ENCODE assay signal across 8 cellular contexts in genomic region chr15:20356444-20357138, GRCh38.
DNase-seq lines count a peak whose midpoint lies in the region; ATAC-seq and TF ChIP-seq lines count a peak whose summit lies in the region.

No MANE protein-coding gene starts in this region.

- H3K27me3 ChIP-seq in lung (ENCODE audit: control insufficient read depth, insufficient read depth): no peaks in the 10 kb centered on the region

- no peak overlapping the region for H3K27ac ChIP-seq in lung (ENCODE audit: low read depth in 1 of 2, low read length in 1 of 2)

- no peaks in the 10 kb centered on the region for H3K4me1 ChIP-seq in lung (ENCODE audit: control insufficient read depth in 2 of 2, insufficient read depth in 2 of 2, low read length in 2 of 2)

- in situ Hi-C loops in G401 (cut with HindIII; ENCODE audit: low sequenced_read_pairs): no loop called here

- peak; percentile 71 for TF ChIP-seq CTCF in cardiac fibroblast (IDR thresholded peaks at IDR 0.05; ENCODE audit: low read depth, low read length)
- peak; percentile 61 for TF ChIP-seq CTCF in lung (IDR thresholded peaks at IDR 0.05; ENCODE audit: control extremely low read depth, extremely low read depth)

- WGBS in lung, 2 donors: 60 to 70% methylated on average over 27 of the region's 27 CpGs

- no peak overlapping the region for H3K4me3 ChIP-seq in cardiac fibroblast (replicated peaks in 1 of 2; ENCODE audit: low read depth in 2 of 2, low read length in 2 of 2)
- no peak overlapping the region for H3K4me3 ChIP-seq in lung

- ATAC-seq in HG02870 (IDR thresholded peaks at IDR 0.05; ENCODE audit: unreplicated experiment) (peak; percentile 40), lung (ENCODE audit: insufficient read depth, low FRiP score) (peak; percentile 24)

- H3K36me3 ChIP-seq in lung (ENCODE audit: control insufficient read depth in 2 of 2, insufficient read depth in 2 of 2, low read length in 2 of 2): no peaks in the 10 kb centered on the region

- DNase-seq in G401 (ENCODE audit: low spot score) (peak; percentile 92), T-helper 22 cell (ENCODE audit: low read depth) (peak; percentile 44), cardiac fibroblast (ENCODE audit: low read depth in 2 of 2) (peak in 1 of 2 donors; percentile 45), lung (ENCODE audit: low spot score) (peak; percentile 75), AML-193 (lab: John Stamatoyannopoulos, UW) (no peak), NCI-H2196 (lab: John Stamatoyannopoulos, UW; ENCODE audit: unreplicated experiment) (no peak)
- DNase-seq in stimulated activated CD8-positive, alpha-beta memory T cell treated with anti-CD3 and anti-CD28 coated beads, Interleukin-4, amount 100 ng/mL, for 4 hours (ENCODE audit: low read depth in 2 of 2, low spot score in 1 of 2): peak; percentile 41 to 91

- H3K9me3 ChIP-seq in lung (ENCODE audit: control insufficient read depth in 2 of 2, insufficient read depth in 1 of 2, low read length in 1 of 2): no peaks in the 10 kb centered on the region

Comparison
In these comparisons a context has a peak if more than half of its experiments do, and no peak if none do; other contexts are left out.
1. DNase-seq: peak in G401 (single experiment), T-helper 22 cell (single experiment), lung (single experiment) and stimulated activated CD8-positive, alpha-beta memory T cell treated with anti-CD3 and anti-CD28 coated beads, Interleukin-4, amount 100 ng/mL, for 4 hours (2 of 2); none in AML-193 (0 of 2) and NCI-H2196 (single experiment).